In the genomic region with DNA sequence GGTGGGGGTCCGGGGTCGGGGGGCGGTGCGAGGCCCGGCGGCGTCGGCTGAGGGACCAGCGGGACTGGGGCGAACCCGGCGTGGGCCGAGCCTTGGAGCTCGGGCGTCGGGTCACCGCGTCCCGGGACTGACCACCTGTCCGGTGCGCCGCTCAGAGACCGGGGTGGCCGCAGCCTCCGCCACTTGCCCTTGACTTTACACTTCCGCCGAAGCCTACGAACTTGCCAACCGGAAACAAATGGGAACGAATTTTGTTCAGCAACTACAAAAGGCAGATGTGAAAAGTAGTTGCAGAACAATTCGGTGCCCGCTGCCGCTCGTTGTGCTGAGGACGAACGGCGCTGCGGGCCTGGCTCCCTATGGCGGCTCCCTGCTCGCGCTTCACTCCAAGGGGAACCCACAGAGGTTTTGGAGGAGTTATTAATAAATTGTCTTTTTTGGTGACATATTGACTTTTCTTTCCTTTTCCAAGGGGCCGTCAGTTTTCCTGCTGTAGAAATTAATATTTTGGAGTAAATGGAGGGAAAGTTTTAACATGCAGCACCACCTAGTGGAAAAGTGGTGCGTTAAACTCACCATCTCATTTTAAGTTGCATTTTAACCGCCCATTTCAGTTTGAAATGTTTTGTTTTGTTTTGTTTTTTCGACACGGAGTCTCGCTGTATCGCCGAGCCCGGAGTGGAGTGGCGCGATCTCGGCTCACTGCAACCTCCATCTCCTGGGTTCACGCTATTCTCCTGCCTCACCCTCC, we compare ENCODE assay signal across 1 cellular context.
TF ChIP-seq lines count a peak whose summit lies in the region.

No MANE protein-coding gene starts in this region.

TF ChIP-seq in HepG2, 621 proteins besides CTCF, POLR2A, EP300 and RAD21 (continued from another document and continues in another):
- TF ChIP-seq, protein P1, sequence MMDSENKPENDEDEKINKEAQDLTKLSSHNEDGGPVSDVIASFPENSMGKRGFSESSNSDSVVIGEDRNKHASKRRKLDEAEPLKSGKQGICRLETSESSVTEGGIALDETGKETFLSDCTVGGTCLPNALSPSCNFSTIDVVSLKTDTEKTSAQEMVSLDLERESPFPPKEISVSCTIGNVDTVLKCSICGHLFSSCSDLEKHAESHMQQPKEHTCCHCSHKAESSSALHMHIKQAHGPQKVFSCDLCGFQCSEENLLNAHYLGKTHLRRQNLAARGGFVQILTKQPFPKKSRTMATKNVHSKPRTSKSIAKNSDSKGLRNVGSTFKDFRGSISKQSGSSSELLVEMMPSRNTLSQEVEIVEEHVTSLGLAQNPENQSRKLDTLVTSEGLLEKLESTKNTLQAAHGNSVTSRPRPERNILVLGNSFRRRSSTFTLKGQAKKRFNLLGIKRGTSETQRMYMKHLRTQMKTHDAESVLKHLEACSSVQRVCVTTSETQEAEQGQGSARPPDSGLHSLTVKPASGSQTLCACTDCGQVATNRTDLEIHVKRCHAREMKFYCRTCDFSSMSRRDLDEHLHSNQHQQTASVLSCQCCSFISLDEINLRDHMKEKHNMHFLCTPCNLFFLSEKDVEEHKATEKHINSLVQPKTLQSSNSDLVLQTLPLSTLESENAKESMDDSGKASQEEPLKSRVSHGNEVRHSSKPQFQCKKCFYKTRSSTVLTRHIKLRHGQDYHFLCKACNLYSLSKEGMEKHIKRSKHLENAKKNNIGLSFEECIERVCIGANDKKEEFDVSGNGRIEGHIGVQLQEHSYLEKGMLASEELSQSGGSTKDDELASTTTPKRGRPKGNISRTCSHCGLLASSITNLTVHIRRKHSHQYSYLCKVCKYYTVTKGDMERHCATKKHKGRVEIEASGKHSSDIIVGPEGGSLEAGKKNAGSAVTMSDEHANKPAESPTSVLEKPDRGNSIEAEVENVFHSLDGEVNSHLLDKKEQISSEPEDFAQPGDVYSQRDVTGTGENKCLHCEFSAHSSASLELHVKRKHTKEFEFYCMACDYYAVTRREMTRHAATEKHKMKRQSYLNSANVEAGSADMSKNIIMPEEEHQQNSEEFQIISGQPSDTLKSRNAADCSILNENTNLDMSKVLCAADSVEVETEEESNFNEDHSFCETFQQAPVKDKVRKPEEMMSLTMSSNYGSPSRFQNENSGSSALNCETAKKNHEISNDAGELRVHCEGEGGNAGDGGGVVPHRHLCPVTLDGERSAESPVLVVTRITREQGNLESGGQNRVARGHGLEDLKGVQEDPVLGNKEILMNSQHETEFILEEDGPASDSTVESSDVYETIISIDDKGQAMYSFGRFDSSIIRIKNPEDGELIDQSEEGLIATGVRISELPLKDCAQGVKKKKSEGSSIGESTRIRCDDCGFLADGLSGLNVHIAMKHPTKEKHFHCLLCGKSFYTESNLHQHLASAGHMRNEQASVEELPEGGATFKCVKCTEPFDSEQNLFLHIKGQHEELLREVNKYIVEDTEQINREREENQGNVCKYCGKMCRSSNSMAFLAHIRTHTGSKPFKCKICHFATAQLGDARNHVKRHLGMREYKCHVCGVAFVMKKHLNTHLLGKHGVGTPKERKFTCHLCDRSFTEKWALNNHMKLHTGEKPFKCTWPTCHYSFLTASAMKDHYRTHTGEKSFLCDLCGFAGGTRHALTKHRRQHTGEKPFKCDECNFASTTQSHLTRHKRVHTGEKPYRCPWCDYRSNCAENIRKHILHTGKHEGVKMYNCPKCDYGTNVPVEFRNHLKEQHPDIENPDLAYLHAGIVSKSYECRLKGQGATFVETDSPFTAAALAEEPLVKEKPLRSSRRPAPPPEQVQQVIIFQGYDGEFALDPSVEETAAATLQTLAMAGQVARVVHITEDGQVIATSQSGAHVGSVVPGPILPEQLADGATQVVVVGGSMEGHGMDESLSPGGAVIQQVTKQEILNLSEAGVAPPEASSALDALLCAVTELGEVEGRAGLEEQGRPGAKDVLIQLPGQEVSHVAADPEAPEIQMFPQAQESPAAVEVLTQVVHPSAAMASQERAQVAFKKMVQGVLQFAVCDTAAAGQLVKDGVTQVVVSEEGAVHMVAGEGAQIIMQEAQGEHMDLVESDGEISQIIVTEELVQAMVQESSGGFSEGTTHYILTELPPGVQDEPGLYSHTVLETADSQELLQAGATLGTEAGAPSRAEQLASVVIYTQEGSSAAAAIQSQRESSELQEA (CRISPR knock-in tag; IDR thresholded peaks at IDR 0.05; ENCODE audit: not compliant biosample characterization), result no peak
- TF ChIP-seq, protein P2, sequence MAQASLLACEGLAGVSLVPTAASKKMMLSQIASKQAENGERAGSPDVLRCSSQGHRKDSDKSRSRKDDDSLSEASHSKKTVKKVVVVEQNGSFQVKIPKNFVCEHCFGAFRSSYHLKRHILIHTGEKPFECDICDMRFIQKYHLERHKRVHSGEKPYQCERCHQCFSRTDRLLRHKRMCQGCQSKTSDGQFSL (CRISPR knock-in tag; IDR thresholded peaks at IDR 0.05), result no peak
- TF ChIP-seq U2AF2 (IDR thresholded peaks at IDR 0.05; ENCODE audit: low read depth, low read length), result no peak
- no peak for TF ChIP-seq ZNF558 (CRISPR knock-in tag; IDR thresholded peaks at IDR 0.05; ENCODE audit: borderline replicate concordance)
- peak; percentile 43; the same call in 1 of the 2 replicates for TF ChIP-seq MEIS2 (CRISPR knock-in tag; IDR thresholded peaks at IDR 0.05)
- TF ChIP-seq ZNF460 (CRISPR knock-in tag; IDR thresholded peaks at IDR 0.05; ENCODE audit: borderline replicate concordance), result no peak
- no peak for TF ChIP-seq ZNF337 (CRISPR knock-in tag; IDR thresholded peaks at IDR 0.05; ENCODE audit: borderline replicate concordance, low read depth)
- TF ChIP-seq, protein P3, sequence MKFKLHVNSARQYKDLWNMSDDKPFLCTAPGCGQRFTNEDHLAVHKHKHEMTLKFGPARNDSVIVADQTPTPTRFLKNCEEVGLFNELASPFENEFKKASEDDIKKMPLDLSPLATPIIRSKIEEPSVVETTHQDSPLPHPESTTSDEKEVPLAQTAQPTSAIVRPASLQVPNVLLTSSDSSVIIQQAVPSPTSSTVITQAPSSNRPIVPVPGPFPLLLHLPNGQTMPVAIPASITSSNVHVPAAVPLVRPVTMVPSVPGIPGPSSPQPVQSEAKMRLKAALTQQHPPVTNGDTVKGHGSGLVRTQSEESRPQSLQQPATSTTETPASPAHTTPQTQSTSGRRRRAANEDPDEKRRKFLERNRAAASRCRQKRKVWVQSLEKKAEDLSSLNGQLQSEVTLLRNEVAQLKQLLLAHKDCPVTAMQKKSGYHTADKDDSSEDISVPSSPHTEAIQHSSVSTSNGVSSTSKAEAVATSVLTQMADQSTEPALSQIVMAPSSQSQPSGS (CRISPR knock-in tag; IDR thresholded peaks at IDR 0.05), result no peak
- TF ChIP-seq, protein P4, sequence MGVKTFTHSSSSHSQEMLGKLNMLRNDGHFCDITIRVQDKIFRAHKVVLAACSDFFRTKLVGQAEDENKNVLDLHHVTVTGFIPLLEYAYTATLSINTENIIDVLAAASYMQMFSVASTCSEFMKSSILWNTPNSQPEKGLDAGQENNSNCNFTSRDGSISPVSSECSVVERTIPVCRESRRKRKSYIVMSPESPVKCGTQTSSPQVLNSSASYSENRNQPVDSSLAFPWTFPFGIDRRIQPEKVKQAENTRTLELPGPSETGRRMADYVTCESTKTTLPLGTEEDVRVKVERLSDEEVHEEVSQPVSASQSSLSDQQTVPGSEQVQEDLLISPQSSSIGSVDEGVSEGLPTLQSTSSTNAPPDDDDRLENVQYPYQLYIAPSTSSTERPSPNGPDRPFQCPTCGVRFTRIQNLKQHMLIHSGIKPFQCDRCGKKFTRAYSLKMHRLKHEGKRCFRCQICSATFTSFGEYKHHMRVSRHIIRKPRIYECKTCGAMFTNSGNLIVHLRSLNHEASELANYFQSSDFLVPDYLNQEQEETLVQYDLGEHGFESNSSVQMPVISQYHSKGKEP (CRISPR knock-in tag; IDR thresholded peaks at IDR 0.05), result no peak
- TF ChIP-seq REPIN1 (CRISPR knock-in tag; IDR thresholded peaks at IDR 0.05; ENCODE audit: borderline replicate concordance, low read depth), result 0 out of 2 replicates have a peak, but pooled peaks have one; percentile 42
- TF ChIP-seq GABPA (IDR thresholded peaks at IDR 0.05; ENCODE audit: low read depth, low read length), result no peak
- peak; percentile 60 for TF ChIP-seq GABPA (CRISPR knock-in tag; IDR thresholded peaks at IDR 0.05; ENCODE audit: low read depth)
- TF ChIP-seq SALL2 (CRISPR knock-in tag; IDR thresholded peaks at IDR 0.05), result 0 out of 2 replicates have a peak, but pooled peaks have one; percentile 2
- TF ChIP-seq PCBP2 (optimal IDR thresholded peaks at IDR 0.05; ENCODE audit: low read depth, low read length, poor library complexity, severe bottlenecking), result no peak
- no peak for TF ChIP-seq SMAD9 (CRISPR knock-in tag; IDR thresholded peaks at IDR 0.05)
- TF ChIP-seq HNRNPH1 (optimal IDR thresholded peaks at IDR 0.05; ENCODE audit: low read depth, low read length), result no peak
- no peak for TF ChIP-seq ADNP (CRISPR knock-in tag; IDR thresholded peaks at IDR 0.05)
- TF ChIP-seq POLR2AphosphoS5 (IDR thresholded peaks at IDR 0.05; ENCODE audit: low read depth, low read length), result no peak
- TF ChIP-seq NFE2L1 (CRISPR knock-in tag; IDR thresholded peaks at IDR 0.05; ENCODE audit: borderline replicate concordance), result no peak
- no peak for TF ChIP-seq ZNF530 (CRISPR knock-in tag; IDR thresholded peaks at IDR 0.05; ENCODE audit: low read depth)
- TF ChIP-seq ZNF564 (CRISPR knock-in tag; IDR thresholded peaks at IDR 0.05), result no peak
- no peak for TF ChIP-seq ZNF703 (CRISPR knock-in tag; IDR thresholded peaks at IDR 0.05; ENCODE audit: borderline replicate concordance)
- TF ChIP-seq ZNF160 (CRISPR knock-in tag; IDR thresholded peaks at IDR 0.05), result peak; percentile 35; the same call in 1 of the 2 replicates
- TF ChIP-seq, protein P5, sequence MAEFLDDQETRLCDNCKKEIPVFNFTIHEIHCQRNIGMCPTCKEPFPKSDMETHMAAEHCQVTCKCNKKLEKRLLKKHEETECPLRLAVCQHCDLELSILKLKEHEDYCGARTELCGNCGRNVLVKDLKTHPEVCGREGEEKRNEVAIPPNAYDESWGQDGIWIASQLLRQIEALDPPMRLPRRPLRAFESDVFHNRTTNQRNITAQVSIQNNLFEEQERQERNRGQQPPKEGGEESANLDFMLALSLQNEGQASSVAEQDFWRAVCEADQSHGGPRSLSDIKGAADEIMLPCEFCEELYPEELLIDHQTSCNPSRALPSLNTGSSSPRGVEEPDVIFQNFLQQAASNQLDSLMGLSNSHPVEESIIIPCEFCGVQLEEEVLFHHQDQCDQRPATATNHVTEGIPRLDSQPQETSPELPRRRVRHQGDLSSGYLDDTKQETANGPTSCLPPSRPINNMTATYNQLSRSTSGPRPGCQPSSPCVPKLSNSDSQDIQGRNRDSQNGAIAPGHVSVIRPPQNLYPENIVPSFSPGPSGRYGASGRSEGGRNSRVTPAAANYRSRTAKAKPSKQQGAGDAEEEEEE (CRISPR knock-in tag; IDR thresholded peaks at IDR 0.05; ENCODE audit: borderline replicate concordance), result no peak
- TF ChIP-seq AHR (CRISPR knock-in tag; IDR thresholded peaks at IDR 0.05), result no peak
- no peak for TF ChIP-seq ZBTB3 (CRISPR knock-in tag; IDR thresholded peaks at IDR 0.05; ENCODE audit: borderline replicate concordance, low read depth)
- no peak for TF ChIP-seq ZNF205 (CRISPR knock-in tag; IDR thresholded peaks at IDR 0.05)
- TF ChIP-seq, protein P6, sequence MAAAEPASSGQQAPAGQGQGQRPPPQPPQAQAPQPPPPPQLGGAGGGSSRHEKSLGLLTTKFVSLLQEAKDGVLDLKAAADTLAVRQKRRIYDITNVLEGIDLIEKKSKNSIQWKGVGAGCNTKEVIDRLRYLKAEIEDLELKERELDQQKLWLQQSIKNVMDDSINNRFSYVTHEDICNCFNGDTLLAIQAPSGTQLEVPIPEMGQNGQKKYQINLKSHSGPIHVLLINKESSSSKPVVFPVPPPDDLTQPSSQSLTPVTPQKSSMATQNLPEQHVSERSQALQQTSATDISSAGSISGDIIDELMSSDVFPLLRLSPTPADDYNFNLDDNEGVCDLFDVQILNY (CRISPR knock-in tag; conservative IDR thresholded peaks at IDR 0.05), result no peak
- TF ChIP-seq ISL2 (CRISPR knock-in tag; IDR thresholded peaks at IDR 0.05), result 0 out of 2 replicates have a peak, but pooled peaks have one; percentile 48
- TF ChIP-seq, protein P7, sequence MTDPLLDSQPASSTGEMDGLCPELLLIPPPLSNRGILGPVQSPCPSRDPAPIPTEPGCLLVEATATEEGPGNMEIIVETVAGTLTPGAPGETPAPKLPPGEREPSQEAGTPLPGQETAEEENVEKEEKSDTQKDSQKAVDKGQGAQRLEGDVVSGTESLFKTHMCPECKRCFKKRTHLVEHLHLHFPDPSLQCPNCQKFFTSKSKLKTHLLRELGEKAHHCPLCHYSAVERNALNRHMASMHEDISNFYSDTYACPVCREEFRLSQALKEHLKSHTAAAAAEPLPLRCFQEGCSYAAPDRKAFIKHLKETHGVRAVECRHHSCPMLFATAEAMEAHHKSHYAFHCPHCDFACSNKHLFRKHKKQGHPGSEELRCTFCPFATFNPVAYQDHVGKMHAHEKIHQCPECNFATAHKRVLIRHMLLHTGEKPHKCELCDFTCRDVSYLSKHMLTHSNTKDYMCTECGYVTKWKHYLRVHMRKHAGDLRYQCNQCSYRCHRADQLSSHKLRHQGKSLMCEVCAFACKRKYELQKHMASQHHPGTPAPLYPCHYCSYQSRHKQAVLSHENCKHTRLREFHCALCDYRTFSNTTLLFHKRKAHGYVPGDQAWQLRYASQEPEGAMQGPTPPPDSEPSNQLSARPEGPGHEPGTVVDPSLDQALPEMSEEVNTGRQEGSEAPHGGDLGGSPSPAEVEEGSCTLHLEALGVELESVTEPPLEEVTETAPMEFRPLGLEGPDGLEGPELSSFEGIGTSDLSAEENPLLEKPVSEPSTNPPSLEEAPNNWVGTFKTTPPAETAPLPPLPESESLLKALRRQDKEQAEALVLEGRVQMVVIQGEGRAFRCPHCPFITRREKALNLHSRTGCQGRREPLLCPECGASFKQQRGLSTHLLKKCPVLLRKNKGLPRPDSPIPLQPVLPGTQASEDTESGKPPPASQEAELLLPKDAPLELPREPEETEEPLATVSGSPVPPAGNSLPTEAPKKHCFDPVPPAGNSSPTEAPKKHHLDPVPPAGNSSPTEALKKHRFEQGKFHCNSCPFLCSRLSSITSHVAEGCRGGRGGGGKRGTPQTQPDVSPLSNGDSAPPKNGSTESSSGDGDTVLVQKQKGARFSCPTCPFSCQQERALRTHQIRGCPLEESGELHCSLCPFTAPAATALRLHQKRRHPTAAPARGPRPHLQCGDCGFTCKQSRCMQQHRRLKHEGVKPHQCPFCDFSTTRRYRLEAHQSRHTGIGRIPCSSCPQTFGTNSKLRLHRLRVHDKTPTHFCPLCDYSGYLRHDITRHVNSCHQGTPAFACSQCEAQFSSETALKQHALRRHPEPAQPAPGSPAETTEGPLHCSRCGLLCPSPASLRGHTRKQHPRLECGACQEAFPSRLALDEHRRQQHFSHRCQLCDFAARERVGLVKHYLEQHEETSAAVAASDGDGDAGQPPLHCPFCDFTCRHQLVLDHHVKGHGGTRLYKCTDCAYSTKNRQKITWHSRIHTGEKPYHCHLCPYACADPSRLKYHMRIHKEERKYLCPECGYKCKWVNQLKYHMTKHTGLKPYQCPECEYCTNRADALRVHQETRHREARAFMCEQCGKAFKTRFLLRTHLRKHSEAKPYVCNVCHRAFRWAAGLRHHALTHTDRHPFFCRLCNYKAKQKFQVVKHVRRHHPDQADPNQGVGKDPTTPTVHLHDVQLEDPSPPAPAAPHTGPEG (CRISPR knock-in tag; IDR thresholded peaks at IDR 0.05), result no peak; the same call in none of the 2 replicates
- TF ChIP-seq RFX3 (CRISPR knock-in tag; IDR thresholded peaks at IDR 0.05), result no peak
- TF ChIP-seq FLYWCH1 (CRISPR knock-in tag; IDR thresholded peaks at IDR 0.05), result no peak
- TF ChIP-seq ZNF30 (CRISPR knock-in tag; IDR thresholded peaks at IDR 0.05), result no peak
- TF ChIP-seq ZNF251 (CRISPR knock-in tag; IDR thresholded peaks at IDR 0.05), result no peak
- TF ChIP-seq, protein P8, sequence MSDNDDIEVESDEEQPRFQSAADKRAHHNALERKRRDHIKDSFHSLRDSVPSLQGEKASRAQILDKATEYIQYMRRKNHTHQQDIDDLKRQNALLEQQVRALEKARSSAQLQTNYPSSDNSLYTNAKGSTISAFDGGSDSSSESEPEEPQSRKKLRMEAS (IDR thresholded peaks at IDR 0.05), result peak; percentile 41
- no peak for TF ChIP-seq ZNF292 (CRISPR knock-in tag; IDR thresholded peaks at IDR 0.05; ENCODE audit: borderline replicate concordance, low read depth)
